Comparison of ENCODE assay signal across 8 cellular contexts in genomic region chr3:75579091-75579490, GRCh38.
DNase-seq lines count a peak whose midpoint lies in the region; ATAC-seq and TF ChIP-seq lines count a peak whose summit lies in the region.
"Not testable (repeated sequence)": the region's sequence is repeated elsewhere in the genome, so short reads cannot be mapped to it uniquely, and the experiment has no call there.

No MANE protein-coding gene starts in this region.

- H3K4me1 ChIP-seq in CD4-positive, CD25-positive, alpha-beta regulatory T cell (ENCODE audit: control insufficient read depth, insufficient read depth, low read length, poor library complexity, severe bottlenecking); neural progenitor cell: not testable (repeated sequence)
- peaks cover 11% of the 10 kb centered on the region; the same call in 1 of the 2 replicates for H3K4me1 ChIP-seq in iPS-20b (ENCODE audit: insufficient read depth, low read length)

- not testable (repeated sequence) for H3K4me1 Mint-ChIP-seq in CD4-positive, CD25-positive, alpha-beta regulatory T cell; HFFc6 (ENCODE audit: low read depth); activated T-helper 1 cell treated with anti-CD3 and anti-CD28 coated beads, Interleukin-12 subunit alpha, Interleukin-12 subunit beta, Interleukin-2, Interleukin-4 antibody, amounts not matched to agents 30 ng/mL and 10 ng/mL and 1 ng/mL, durations not matched to agents 14 hours and 24 hours and 36 hours (ENCODE audit: low read depth); chondrocyte (ENCODE audit: low read depth); neural progenitor cell; type B pancreatic cell (ENCODE audit: unreplicated experiment)

- ATAC-seq in CD4-positive, CD25-positive, alpha-beta regulatory T cell (ENCODE audit: low read depth in 2 of 2), result not testable (repeated sequence)

- not testable (repeated sequence) for H3K27ac Mint-ChIP-seq in CD4-positive, CD25-positive, alpha-beta regulatory T cell; HFFc6; activated T-helper 1 cell treated with anti-CD3 and anti-CD28 coated beads, Interleukin-12 subunit alpha, Interleukin-12 subunit beta, Interleukin-2, Interleukin-4 antibody, amounts not matched to agents 30 ng/mL and 10 ng/mL and 1 ng/mL, durations not matched to agents 14 hours and 24 hours and 36 hours; chondrocyte (ENCODE audit: unreplicated experiment); neural progenitor cell; type B pancreatic cell

- not testable (repeated sequence) for H3K79me2 ChIP-seq in neural progenitor cell (ENCODE audit: low read depth)

- H3K9ac ChIP-seq in iPS-20b (ENCODE audit: low read depth, low read length); neural progenitor cell: not testable (repeated sequence)

- H2AFZ ChIP-seq in neural progenitor cell (replicated peaks), result not testable (repeated sequence)

- H3K4me3 Mint-ChIP-seq in CD4-positive, CD25-positive, alpha-beta regulatory T cell, result peak overlapping the region in 3 of 4 donors; percentile 65 to 72 (median 65)
- H3K4me3 Mint-ChIP-seq in HFFc6 (peak overlapping the region; percentile 77), chondrocyte (ENCODE audit: unreplicated experiment) (peak overlapping the region; percentile 62), neural progenitor cell (peak overlapping the region; percentile 84), type B pancreatic cell (peak overlapping the region; percentile 85)
- H3K4me3 Mint-ChIP-seq in activated T-helper 1 cell treated with anti-CD3 and anti-CD28 coated beads, Interleukin-12 subunit alpha, Interleukin-12 subunit beta, Interleukin-2, Interleukin-4 antibody, amounts not matched to agents 30 ng/mL and 10 ng/mL and 1 ng/mL, durations not matched to agents 14 hours and 24 hours and 36 hours, result peak overlapping the region; percentile 59

- H3K27me3 Mint-ChIP-seq in CD4-positive, CD25-positive, alpha-beta regulatory T cell, result peaks cover 13% of the 10 kb centered on the region
- H3K27me3 Mint-ChIP-seq in HFFc6 (ENCODE audit: insufficient read depth), result not testable (repeated sequence)
- H3K27me3 Mint-ChIP-seq in activated T-helper 1 cell treated with anti-CD3 and anti-CD28 coated beads, Interleukin-12 subunit alpha, Interleukin-12 subunit beta, Interleukin-2, Interleukin-4 antibody, amounts not matched to agents 30 ng/mL and 10 ng/mL and 1 ng/mL, durations not matched to agents 14 hours and 24 hours and 36 hours (ENCODE audit: insufficient read depth), result peaks cover 21% of the 10 kb centered on the region
- H3K27me3 Mint-ChIP-seq in chondrocyte (ENCODE audit: low read depth) (peaks cover 34% of the 10 kb centered on the region), neural progenitor cell (ENCODE audit: insufficient read depth, low read depth) (peaks cover 12% of the 10 kb centered on the region), type B pancreatic cell (peaks cover 61% of the 10 kb centered on the region)

- DNase-seq in CD4-positive, CD25-positive, alpha-beta regulatory T cell; HFFc6; WERI-Rb-1; activated T-helper 1 cell treated with anti-CD3 and anti-CD28 coated beads, Interleukin-12 subunit alpha, Interleukin-12 subunit beta, Interleukin-2, Interleukin-4 antibody, amounts not matched to agents 30 ng/mL and 10 ng/mL and 1 ng/mL, durations not matched to agents 14 hours and 24 hours and 36 hours (ENCODE audit: low spot score); chondrocyte (ENCODE audit: low spot score); neural progenitor cell (ENCODE audit: low spot score); type B pancreatic cell (ENCODE audit: extremely low spot score, unreplicated experiment): not testable (repeated sequence)

- not testable (repeated sequence) for H3K27me3 ChIP-seq in CD4-positive, CD25-positive, alpha-beta regulatory T cell (ENCODE audit: control insufficient read depth, insufficient read depth, low read length); WERI-Rb-1 (ENCODE audit: insufficient read depth, low read depth, severe bottlenecking)
- H3K27me3 ChIP-seq in iPS-20b (ENCODE audit: insufficient read depth, low read length) (peaks cover 43% of the 10 kb centered on the region), neural progenitor cell (peaks cover 55% of the 10 kb centered on the region)

- not testable (repeated sequence) for H3K4me3 ChIP-seq in CD4-positive, CD25-positive, alpha-beta regulatory T cell (ENCODE audit: low read depth, low read length)
- H3K4me3 ChIP-seq in WERI-Rb-1 (ENCODE audit: low read depth, low read length), result peak overlapping the region; percentile 57; the same call in 1 of the 2 replicates
- H3K4me3 ChIP-seq in iPS-20b (ENCODE audit: low read length), result peak overlapping the region; percentile 54; the same call in 1 of the 2 replicates
- H3K4me3 ChIP-seq in neural progenitor cell, result peak overlapping the region; percentile 89

- H3F3A ChIP-seq in neural progenitor cell (ENCODE audit: low read depth), result not testable (repeated sequence)

- TF ChIP-seq CTCF in HFFc6 (IDR thresholded peaks at IDR 0.05); WERI-Rb-1 (IDR thresholded peaks at IDR 0.05; ENCODE audit: low read depth, low read length); chondrocyte (IDR thresholded peaks at IDR 0.05); neural progenitor cell (IDR thresholded peaks at IDR 0.05); type B pancreatic cell (conservative IDR thresholded peaks at IDR 0.05): not testable (repeated sequence)

- H3K9me3 ChIP-seq in CD4-positive, CD25-positive, alpha-beta regulatory T cell (ENCODE audit: control insufficient read depth in 2 of 2, low read length in 2 of 2); WERI-Rb-1 (ENCODE audit: severe bottlenecking); iPS-20b (ENCODE audit: insufficient read depth, low read depth, low read length); neural progenitor cell (ENCODE audit: low read depth): not testable (repeated sequence)

- H4K20me1 ChIP-seq in neural progenitor cell (ENCODE audit: low read depth), result not testable (repeated sequence)

- H3K36me3 Mint-ChIP-seq in CD4-positive, CD25-positive, alpha-beta regulatory T cell; HFFc6 (ENCODE audit: low read depth); activated T-helper 1 cell treated with anti-CD3 and anti-CD28 coated beads, Interleukin-12 subunit alpha, Interleukin-12 subunit beta, Interleukin-2, Interleukin-4 antibody, amounts not matched to agents 30 ng/mL and 10 ng/mL and 1 ng/mL, durations not matched to agents 14 hours and 24 hours and 36 hours (ENCODE audit: low read depth); chondrocyte (ENCODE audit: low read depth); neural progenitor cell; type B pancreatic cell: not testable (repeated sequence)

- intact Hi-C loops in activated T-helper 1 cell treated with anti-CD3 and anti-CD28 coated beads, Interleukin-12 subunit alpha, Interleukin-12 subunit beta, Interleukin-2, Interleukin-4 antibody, amounts not matched to agents 30 ng/mL and 10 ng/mL and 1 ng/mL, durations not matched to agents 14 hours and 24 hours and 36 hours (cut with micrococcal nuclease), result not testable (repeated sequence)

- H3K4me2 ChIP-seq in neural progenitor cell, result peak overlapping the region; percentile 98

- H3K27ac ChIP-seq in CD4-positive, CD25-positive, alpha-beta regulatory T cell (ENCODE audit: insufficient read depth, low read length, poor library complexity, severe bottlenecking); WERI-Rb-1; iPS-20b (ENCODE audit: low read length); neural progenitor cell: not testable (repeated sequence)

- not testable (repeated sequence) for H3K36me3 ChIP-seq in CD4-positive, CD25-positive, alpha-beta regulatory T cell (ENCODE audit: control insufficient read depth, insufficient read depth, low read length); WERI-Rb-1; iPS-20b (ENCODE audit: insufficient read depth, low read depth, low read length); neural progenitor cell

- not testable (repeated sequence) for H3K9me3 Mint-ChIP-seq in CD4-positive, CD25-positive, alpha-beta regulatory T cell; HFFc6; activated T-helper 1 cell treated with anti-CD3 and anti-CD28 coated beads, Interleukin-12 subunit alpha, Interleukin-12 subunit beta, Interleukin-2, Interleukin-4 antibody, amounts not matched to agents 30 ng/mL and 10 ng/mL and 1 ng/mL, durations not matched to agents 14 hours and 24 hours and 36 hours; chondrocyte (ENCODE audit: low read depth); neural progenitor cell; type B pancreatic cell
